In genomic region chr5:2094616-2094995, GRCh38 we compare ENCODE assay signal across 19 cellular contexts.
DNase-seq lines count a peak whose midpoint lies in the region; ATAC-seq and TF ChIP-seq lines count a peak whose summit lies in the region.
"Had no signal": no experiment of that assay in that cellular context is flagged by ENCODE, and none has a peak within 500 bp of the region (broad histone marks: within the 10 kb centered on the region; RNA-seq: fewer than 3 reads in every experiment).

No MANE protein-coding gene starts in this region.

- H3K79me2 ChIP-seq in osteoblast (ENCODE audit: insufficient read depth, low read length): no peaks in the 10 kb centered on the region

- intact Hi-C loops in Right ventricle myocardium inferior (cut with DNase I) (no loop called here), cardiac septum (cut with DNase I) (no loop called here), aorta (cut with DNase I) (no loop called here), colonic mucosa (cut with DNase I) (no loop called here)

- H3K9me3 ChIP-seq in osteoblast (ENCODE audit: low read depth, low read length): no peaks in the 10 kb centered on the region
- H3K9me3 ChIP-seq in aorta (ENCODE audit: control insufficient read depth, low read length): no peaks in the 10 kb centered on the region
- no peaks in the 10 kb centered on the region for H3K9me3 ChIP-seq in colonic mucosa
- H3K9me3 ChIP-seq: sigmoid colon, SJCRH30 had no signal

- no peaks in the 10 kb centered on the region for H3K36me3 ChIP-seq in osteoblast (ENCODE audit: insufficient read depth, low read length)
- no peaks in the 10 kb centered on the region for H3K36me3 ChIP-seq in aorta (ENCODE audit: control insufficient read depth in 1 of 2, insufficient read depth in 2 of 2, low read length in 1 of 2)
- no peaks in the 10 kb centered on the region for H3K36me3 ChIP-seq in colonic mucosa
- H3K36me3 ChIP-seq: sigmoid colon, SJCRH30 had no signal

- H2AFZ ChIP-seq in osteoblast (ENCODE audit: low read length): no peak overlapping the region

- no peak for TF ChIP-seq CTCF in fibroblast of pulmonary artery (IDR thresholded peaks at IDR 0.05; ENCODE audit: low read length, missing control alignments)
- no peak for TF ChIP-seq CTCF in osteoblast (IDR thresholded peaks at IDR 0.05; ENCODE audit: extremely low read depth, low read depth, low read length)
- no peak for TF ChIP-seq CTCF in colonic mucosa (IDR thresholded peaks at IDR 0.05)

- H3K27ac ChIP-seq in osteoblast (ENCODE audit: low read depth, low read length) (no peak overlapping the region), aorta (ENCODE audit: low read depth in 1 of 2, low read length in 2 of 2) (no peak overlapping the region), colonic mucosa (no peak overlapping the region)
- H3K27ac ChIP-seq: C4-2B, SJCRH30 had no signal

- H3K4me2 ChIP-seq in osteoblast (ENCODE audit: insufficient read depth, low read length): no peak overlapping the region

- H3K9ac ChIP-seq in colonic mucosa (ENCODE audit: low read depth in 2 of 2, low read length in 2 of 2): no peak overlapping the region

- DNase-seq in Right ventricle myocardium inferior (ENCODE audit: missing footprints) (no peak), cardiac septum (ENCODE audit: low spot score) (no peak), fibroblast of pulmonary artery (ENCODE audit: low read depth) (peak; percentile 53), osteoblast (ENCODE audit: insufficient read length, low spot score, missing footprints) (peak; percentile 48), aorta (no peak), colonic mucosa (no peak), NCI-H1105 (lab: John Stamatoyannopoulos, UW) (no peak), NCI-H2227 (lab: John Stamatoyannopoulos, UW; ENCODE audit: unreplicated experiment) (no peak)
- DNase-seq: activated CD4-positive, CD25-positive, alpha-beta regulatory T cell treated with anti-CD3 and anti-CD28 coated beads, Interleukin-2, amount 50 U/mL, for 72 hours; central memory CD4-positive, alpha-beta T cell; effector memory CD8-positive, alpha-beta T cell; left colon; NCI-H524; sigmoid colon; SJCRH30; stimulated activated CD4-positive, alpha-beta T cell treated with anti-CD3 and anti-CD28 coated beads, Interleukin-4, amount 100 ng/mL, for 24 hours; T1000 had no signal

- ATAC-seq in Right ventricle myocardium inferior: peak; percentile 28
- peak; percentile 41 for ATAC-seq in aorta (ENCODE audit: low FRiP score)
- ATAC-seq: effector memory CD8-positive, alpha-beta T cell; HCT116; left colon had no signal

- H3K4me3 ChIP-seq in fibroblast of pulmonary artery (replicated peaks; ENCODE audit: low read depth, low read length): no peak overlapping the region
- H3K4me3 ChIP-seq in osteoblast (ENCODE audit: insufficient read depth, low read length): no peak overlapping the region
- no peak overlapping the region for H3K4me3 ChIP-seq in aorta (ENCODE audit: low read length in 2 of 2)
- H3K4me3 ChIP-seq in colonic mucosa: no peak overlapping the region
- H3K4me3 ChIP-seq: sigmoid colon, SJCRH30 had no signal

- H4K20me1 ChIP-seq in osteoblast (ENCODE audit: insufficient read depth, low read length): no peaks in the 10 kb centered on the region

- H3K4me1 ChIP-seq in osteoblast (ENCODE audit: insufficient read depth, low read length): no peaks in the 10 kb centered on the region
- no peaks in the 10 kb centered on the region for H3K4me1 ChIP-seq in aorta (ENCODE audit: control insufficient read depth in 1 of 2, insufficient read depth in 2 of 2, low read length in 2 of 2)
- no peaks in the 10 kb centered on the region for H3K4me1 ChIP-seq in colonic mucosa
- H3K4me1 ChIP-seq: sigmoid colon, SJCRH30 had no signal

- WGBS in aorta, 2 donors: 75 to 85% methylated on average over 15 of the region's 15 CpGs

- no peaks in the 10 kb centered on the region for H3K27me3 ChIP-seq in osteoblast (ENCODE audit: insufficient read depth, low read length)
- H3K27me3 ChIP-seq in aorta (ENCODE audit: control insufficient read depth in 1 of 2, insufficient read depth in 2 of 2, low read length in 1 of 2): no peaks in the 10 kb centered on the region
- H3K27me3 ChIP-seq in colonic mucosa: no peaks in the 10 kb centered on the region
- H3K27me3 ChIP-seq: sigmoid colon, SJCRH30 had no signal

Comparison
In these comparisons a context has a peak if more than half of its experiments do, and no peak if none do; other contexts are left out.
1. DNase-seq: peak in fibroblast of pulmonary artery (single experiment) and osteoblast (single experiment); none in Right ventricle myocardium inferior (single experiment), cardiac septum (single experiment), aorta (0 of 2), colonic mucosa (single experiment), NCI-H1105 (single experiment) and NCI-H2227 (single experiment).